Comparison of ENCODE assay signal across 35 cellular contexts in the genomic region with DNA sequence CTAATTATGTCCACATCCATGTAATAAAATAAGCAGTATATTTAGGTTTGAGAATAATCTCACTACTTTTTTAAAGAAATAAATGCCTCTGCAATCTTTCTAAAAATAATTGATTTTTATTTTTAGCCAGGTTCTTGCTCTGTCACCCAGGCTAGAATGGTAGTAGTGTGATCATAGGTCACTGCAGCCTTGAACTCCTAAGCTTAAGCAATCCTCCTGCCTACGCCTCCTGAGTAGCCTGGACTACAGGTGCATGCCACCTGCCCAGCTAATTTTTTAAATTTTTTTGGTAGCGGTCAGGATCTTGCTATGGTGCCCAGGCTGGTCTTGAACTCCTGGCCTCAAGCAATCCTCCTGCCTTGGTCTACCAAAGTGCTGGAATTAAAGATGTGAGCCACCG.
"Had no signal": no experiment of that assay in that cellular context is flagged by ENCODE, and none has a peak within 500 bp of the region (broad histone marks: within the 10 kb centered on the region; RNA-seq: fewer than 3 reads in every experiment).

No MANE protein-coding gene starts in this region.

- H3K36me3 ChIP-seq: adrenal gland, ascending aorta, brain microvascular endothelial cell, breast epithelium, cardiac muscle cell had no signal

- ATAC-seq: activated naive CD4-positive, alpha-beta T cell treated with anti-CD3 and anti-CD28 coated beads, Interleukin-2, amount 50 U/mL, for 72 hours; activated naive CD8-positive, alpha-beta T cell treated with anti-CD3 and anti-CD28 coated beads, Interleukin-2, amount 50 U/mL, for 24 hours; activated T-cell treated with anti-CD3 and anti-CD28 coated beads, Interleukin-2, amount 50 U/mL, for 4 hours; activated T-cell treated with anti-CD3 and anti-CD28 coated beads, Interleukin-2, amount 50 U/mL, for 72 hours; activated T-helper 17 cell treated with anti-CD3 and anti-CD28 coated beads, Interleukin-2, amount 50 U/mL, for 72 hours; body of pancreas had no signal

- DNase-seq: activated effector memory CD4-positive, alpha-beta T cell treated with anti-CD3 and anti-CD28 coated beads, Interleukin-2, amount 50 U/mL, for 16 hours; activated effector memory CD4-positive, alpha-beta T cell treated with Interleukin-2 at 50 U/mL for 16 hours; activated gamma-delta T cell; activated gamma-delta T cell treated with Interleukin-2 at 50 U/mL for 16 hours; activated naive CD4-positive, alpha-beta T cell; activated naive CD4-positive, alpha-beta T cell treated with anti-CD3 and anti-CD28 coated beads for 36 hours; activated naive CD4-positive, alpha-beta T cell treated with anti-CD3 and anti-CD28 coated beads, Interleukin-2, amount 10 ng/mL, durations not matched to agents 7 days and 5 days; activated naive CD4-positive, alpha-beta T cell treated with anti-CD3 and anti-CD28 coated beads, Interleukin-2, amount 50 U/mL, for 16 hours; activated naive CD4-positive, alpha-beta T cell treated with Interleukin-2 at 50 U/mL for 16 hours; activated naive CD8-positive, alpha-beta T cell treated with anti-CD3 and anti-CD28 coated beads for 36 hours; activated naive CD8-positive, alpha-beta T cell treated with anti-CD3 and anti-CD28 coated beads, Interleukin-2, amount 10 ng/mL, durations not matched to agents 7 days and 5 days; activated naive CD8-positive, alpha-beta T cell treated with anti-CD3 and anti-CD28 coated beads, Interleukin-2, amount 50 U/mL, for 24 hours; activated T-cell treated with anti-CD3 and anti-CD28 coated beads for 4 hours; activated T-cell treated with anti-CD3 and anti-CD28 coated beads, Interleukin-2, amount 50 U/mL, for 1 hour; activated T-cell treated with anti-CD3 and anti-CD28 coated beads, Interleukin-2, amount 50 U/mL, for 24 hours; activated T-cell treated with anti-CD3 and anti-CD28 coated beads, Interleukin-2, amount 50 U/mL, for 4 hours; activated T-cell treated with anti-CD3 and anti-CD28 coated beads, Interleukin-2, amount 50 U/mL, for 48 hours; activated T-cell treated with anti-CD3 and anti-CD28 coated beads, Interleukin-2, amount 50 U/mL, for 72 hours; adrenal gland; amniotic stem cell; amygdala; anterior cingulate cortex; aorta; body of pancreas; brain microvascular endothelial cell; caudate nucleus; central memory CD4-positive, alpha-beta T cell; cerebellar nuclear complex had no signal

- H3K9me3 ChIP-seq: adrenal gland, ascending aorta, body of pancreas, breast epithelium had no signal

- H3K27ac ChIP-seq: adrenal gland, ascending aorta, body of pancreas, brain microvascular endothelial cell, breast epithelium, cardiac muscle cell had no signal

- H3K27me3 ChIP-seq: adrenal gland, ascending aorta, body of pancreas, brain microvascular endothelial cell, breast epithelium, cardiac muscle cell had no signal

- FAIRE-seq: astrocyte, bronchial epithelial cell had no signal

- H3K4me3 ChIP-seq: adrenal gland, ascending aorta, body of pancreas, breast epithelium, cardiac muscle cell had no signal

- H3K4me1 ChIP-seq: ascending aorta, body of pancreas, breast epithelium had no signal
